ENCODE assay signal across 24 cellular contexts in genomic region chr2:28694364-28694763, GRCh38.
"Had no signal": no experiment of that assay in that cellular context is flagged by ENCODE, and none has a peak within 500 bp of the region (broad histone marks: within the 10 kb centered on the region; RNA-seq: fewer than 3 reads in every experiment).

No MANE protein-coding gene starts in this region.

- ATAC-seq: activated CD4-positive, alpha-beta T cell treated with anti-CD3 and anti-CD28 coated beads for 36 hours; activated CD8-positive, alpha-beta T cell treated with anti-CD3 and anti-CD28 coated beads for 36 hours; activated T-cell treated with anti-CD3 and anti-CD28 coated beads, Interleukin-2, amount 50 U/mL, for 72 hours had no signal

- DNase-seq: activated CD4-positive, alpha-beta T cell treated with anti-CD3 and anti-CD28 coated beads for 36 hours; activated CD8-positive, alpha-beta memory T cell treated with anti-CD3 and anti-CD28 coated beads, Interleukin-2, amount 50 U/mL, for 4 hours; activated CD8-positive, alpha-beta T cell treated with anti-CD3 and anti-CD28 coated beads for 36 hours; activated gamma-delta T cell treated with Interleukin-2 at 50 U/mL for 16 hours; activated naive CD4-positive, alpha-beta T cell treated with anti-CD3 and anti-CD28 coated beads, Interleukin-2, amount 10 ng/mL, durations not matched to agents 7 days and 5 days; activated naive CD8-positive, alpha-beta T cell treated with anti-CD3 and anti-CD28 coated beads for 36 hours; activated T-cell treated with anti-CD3 and anti-CD28 coated beads, Interleukin-2, amount 50 U/mL, for 72 hours; central memory CD4-positive, alpha-beta T cell; KG1; NCI-H1092; NCI-H1930; NCI-H2107; NCI-H345; NCI-H510A treated with DMSO at 0.1 percent for 48 hours; NCI-H69; NK-92 treated with Interleukin-12 subunit alpha and Interleukin-12 subunit beta, amount 100 ng/mL, for 24 hours; OCI-M1; Peyer's patch; Right ventricle myocardium superior; SJCRH30; SK-N-SH; T-helper 1 cell; WERI-Rb-1 had no signal

- H3K9ac ChIP-seq: SK-N-SH had no signal

- H3K27ac ChIP-seq: Peyer's patch, RWPE1, SJCRH30, WERI-Rb-1 had no signal

- H3K36me3 ChIP-seq: Peyer's patch, SJCRH30, WERI-Rb-1 had no signal

- H3K27me3 ChIP-seq: Peyer's patch, SJCRH30 had no signal

- H3K4me3 ChIP-seq: Peyer's patch, SJCRH30 had no signal

- H3K9me3 ChIP-seq: Peyer's patch, SJCRH30, SK-N-SH had no signal

- H3K4me1 ChIP-seq: Peyer's patch had no signal

- H3K4me2 ChIP-seq: SK-N-SH had no signal
